ENCODE assay signal across 18 cellular contexts in genomic region chr9:19799784-19800183, GRCh38. TPM values are rescaled to one million over a fixed set of nuclear protein-coding genes. Genes with fewer than 3 reads are reported as not detected.
DNase-seq lines count a peak whose midpoint lies in the region; TF ChIP-seq lines count a peak whose summit lies in the region.
"Had no signal": no experiment of that assay in that cellular context is flagged by ENCODE, and none has a peak within 500 bp of the region (broad histone marks: within the 10 kb centered on the region; RNA-seq: fewer than 3 reads in every experiment).

No MANE protein-coding gene starts in this region.

- H3K27me3 ChIP-seq in NT2/D1 (ENCODE audit: insufficient read depth, insufficient read length) (no peaks in the 10 kb centered on the region), endodermal cell (ENCODE audit: control insufficient read depth, insufficient read depth, low read length, poor library complexity, severe bottlenecking) (peaks cover 3% of the 10 kb centered on the region), WERI-Rb-1 (ENCODE audit: insufficient read depth, low read depth, severe bottlenecking) (no peaks in the 10 kb centered on the region), transverse colon (no peaks in the 10 kb centered on the region)
- H3K27me3 ChIP-seq: SJSA1 had no signal

- peaks cover 14% of the 10 kb centered on the region for H3K4me1 Mint-ChIP-seq in endodermal cell
- no peaks in the 10 kb centered on the region for H3K4me1 Mint-ChIP-seq in progenitor cell of endocrine pancreas (ENCODE audit: low read depth)
- H3K4me1 Mint-ChIP-seq: CD4-positive, CD25-positive, alpha-beta regulatory T cell had no signal

- TF ChIP-seq POLR2A in transverse colon (IDR thresholded peaks at IDR 0.05): no peak

- H3K27me3 Mint-ChIP-seq in endodermal cell (ENCODE audit: insufficient read depth) (peaks cover 25% of the 10 kb centered on the region), progenitor cell of endocrine pancreas (no peaks in the 10 kb centered on the region)
- H3K27me3 Mint-ChIP-seq: CD4-positive, CD25-positive, alpha-beta regulatory T cell had no signal

- H3K4me3 ChIP-seq in NT2/D1 (ENCODE audit: insufficient read length, low read depth): no peak overlapping the region
- peak overlapping the region; percentile 41 for H3K4me3 ChIP-seq in endodermal cell (ENCODE audit: low read length)
- H3K4me3 ChIP-seq in WERI-Rb-1 (ENCODE audit: low read depth, low read length): no peak overlapping the region
- H3K4me3 ChIP-seq in transverse colon: no peak overlapping the region
- H3K4me3 ChIP-seq: K562, PC-9, SJSA1 had no signal

- H3K27ac ChIP-seq in endodermal cell (ENCODE audit: low read depth, low read length): peak overlapping the region; percentile 40
- H3K27ac ChIP-seq in WERI-Rb-1: no peak overlapping the region
- no peak overlapping the region for H3K27ac ChIP-seq in transverse colon
- H3K27ac ChIP-seq: HL-60, PC-9, SJSA1 had no signal

- H3K36me3 ChIP-seq in NT2/D1 (ENCODE audit: insufficient read depth, insufficient read length, low read length) (no peaks in the 10 kb centered on the region), endodermal cell (ENCODE audit: control insufficient read depth, insufficient read depth, low read length) (no peaks in the 10 kb centered on the region), WERI-Rb-1 (no peaks in the 10 kb centered on the region), transverse colon (no peaks in the 10 kb centered on the region)
- H3K36me3 ChIP-seq: SJSA1 had no signal

- in situ Hi-C loops in transverse colon (cut with MboI; ENCODE audit: low pct_ligation_motif_present in 1 of 4, low pct_unique_long_range_greater_than_20kb in 1 of 4, low sequenced_read_pairs in 3 of 4): no loop called here

- H3K4me3 Mint-ChIP-seq in endodermal cell (no peak overlapping the region), progenitor cell of endocrine pancreas (ENCODE audit: low read depth) (no peak overlapping the region)
- H3K4me3 Mint-ChIP-seq: CD4-positive, CD25-positive, alpha-beta regulatory T cell had no signal

- H3K9me3 ChIP-seq in NT2/D1 (ENCODE audit: insufficient read depth, low read length) (0 out of 2 replicates have a peak, but pooled peaks cover 9% of the 10 kb centered on the region), endodermal cell (ENCODE audit: control insufficient read depth, low read length) (no peaks in the 10 kb centered on the region), WERI-Rb-1 (ENCODE audit: severe bottlenecking) (no peaks in the 10 kb centered on the region), transverse colon (no peaks in the 10 kb centered on the region)
- H3K9me3 ChIP-seq: Caco-2, SJSA1 had no signal

- no peaks in the 10 kb centered on the region for H3K9me3 Mint-ChIP-seq in endodermal cell
- H3K9me3 Mint-ChIP-seq in progenitor cell of endocrine pancreas (ENCODE audit: low read depth): no peaks in the 10 kb centered on the region

- TF ChIP-seq CTCF in endodermal cell (conservative IDR thresholded peaks at IDR 0.05): no peak
- no peak for TF ChIP-seq CTCF in WERI-Rb-1 (IDR thresholded peaks at IDR 0.05; ENCODE audit: low read depth, low read length)
- no peak for TF ChIP-seq CTCF in transverse colon (IDR thresholded peaks at IDR 0.05)
- no peak for TF ChIP-seq CTCF in progenitor cell of endocrine pancreas (IDR thresholded peaks at IDR 0.05; ENCODE audit: unreplicated experiment)

- WGBS in endodermal cell (ENCODE audit: insufficient coverage in 1 of 2, insufficient read length in 1 of 2), 2 experiments: 26 to 48% methylated on average over 2 to 3 of the region's 3 CpGs
- WGBS in transverse colon (ENCODE audit: low coverage in 1 of 2), 2 donors: 47 to 54% methylated on average over 3 of the region's 3 CpGs

- TF ChIP-seq EP300 in transverse colon (IDR thresholded peaks at IDR 0.05; ENCODE audit: low read depth): no peak

- H3K9ac ChIP-seq in NT2/D1 (ENCODE audit: insufficient read length, low read depth) (no peak overlapping the region), endodermal cell (ENCODE audit: extremely low read depth, low read length, poor library complexity, severe bottlenecking) (peak overlapping the region; percentile 48)

- H3K27ac Mint-ChIP-seq in endodermal cell (peak overlapping the region; percentile 36), progenitor cell of endocrine pancreas (no peak overlapping the region)
- H3K27ac Mint-ChIP-seq: CD4-positive, CD25-positive, alpha-beta regulatory T cell had no signal

- intact Hi-C loops in transverse colon (cut with DNase I; ENCODE audit: low total_unique reads): no loop called here

- H3K4me1 ChIP-seq in NT2/D1 (ENCODE audit: insufficient read depth, insufficient read length): no peaks in the 10 kb centered on the region
- H3K4me1 ChIP-seq in endodermal cell (ENCODE audit: control insufficient read depth, insufficient read depth, low read length): peaks cover 4% of the 10 kb centered on the region
- H3K4me1 ChIP-seq in transverse colon: no peaks in the 10 kb centered on the region
- H3K4me1 ChIP-seq: Caco-2, SJSA1 had no signal

- H3K36me3 Mint-ChIP-seq in endodermal cell (ENCODE audit: low read depth): no peaks in the 10 kb centered on the region
- H3K36me3 Mint-ChIP-seq in progenitor cell of endocrine pancreas (ENCODE audit: insufficient read depth): no peaks in the 10 kb centered on the region
- H3K36me3 Mint-ChIP-seq: CD4-positive, CD25-positive, alpha-beta regulatory T cell had no signal

- DNase-seq in NT2/D1 (ENCODE audit: low read depth, low spot score) (peak; percentile 60), endodermal cell (peak; percentile 74), islet precursor cell (peak; percentile 67), WERI-Rb-1 (no peak), transverse colon (no peak), HCEC 1CT (no peak), progenitor cell of endocrine pancreas (ENCODE audit: low spot score, unreplicated experiment) (no peak)
- DNase-seq: Caco-2; CD4-positive, CD25-positive, alpha-beta regulatory T cell; EL; H7; NCI-H1417; NCI-H187 treated with DMSO at 0.1 percent for 48 hours; NCI-H446; PC-9 had no signal

RNA-seq across cellular contexts. Expression of gene SLC24A2, which starts 10.9 kb away (rescaled TPM):
- total RNA-seq in endodermal cell: under 1 TPM; 0.48 to 0.82 TPM
- 0.36 TPM for polyA plus RNA-seq in endodermal cell (2013, experiment 1 of 2)
- polyA plus RNA-seq in endodermal cell (2013, experiment 2 of 2): 0.25 TPM
- total RNA-seq in transverse colon: under 1 TPM; under 0.01 to 0.32 (median 0.17) TPM
- total RNA-seq in progenitor cell of endocrine pancreas: 0.02 and 0.18 TPM in 2 replicates
- total RNA-seq: Caco-2, PC-9, SJSA1 had no signal

Comparison
In these comparisons a context has a peak if more than half of its experiments do, and no peak if none do; other contexts are left out.
1. DNase-seq: peak in NT2/D1 (single experiment), endodermal cell (single experiment) and islet precursor cell (single experiment); none in WERI-Rb-1 (single experiment), transverse colon (single experiment), HCEC 1CT (single experiment) and progenitor cell of endocrine pancreas (single experiment).